ENCODE assay signal across 31 cellular contexts in the genomic region with DNA sequence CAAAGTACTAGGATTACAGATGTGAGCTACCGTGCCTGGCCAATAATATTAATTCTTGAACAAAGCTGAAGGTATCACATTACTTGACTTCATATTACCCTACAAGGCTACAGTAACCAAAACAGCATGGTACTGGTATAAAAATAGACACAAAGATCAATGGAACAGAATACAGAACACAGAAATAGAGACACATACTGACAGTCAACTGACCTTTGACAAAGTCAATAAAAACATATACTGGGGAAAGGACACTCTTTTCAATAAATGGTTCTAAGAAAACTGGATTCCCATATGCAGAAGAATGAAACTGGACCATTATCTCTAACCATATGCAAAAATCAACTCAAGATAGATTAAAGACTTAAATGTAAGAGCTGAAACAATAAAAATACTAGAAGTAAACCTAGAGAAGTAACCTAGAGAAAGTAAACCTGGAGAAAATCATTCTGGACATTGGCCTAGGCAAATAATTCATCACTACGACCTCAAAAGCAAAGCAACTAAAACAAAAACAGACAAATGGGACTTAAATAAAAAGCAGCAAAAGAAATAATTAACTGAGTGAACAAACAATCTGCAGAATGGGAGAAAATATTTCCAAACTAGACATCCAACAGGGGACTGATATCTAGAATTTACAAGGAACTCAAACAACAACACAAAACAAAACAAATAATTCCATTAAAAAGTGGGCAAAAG.
"Had no signal": no experiment of that assay in that cellular context is flagged by ENCODE, and none has a peak within 500 bp of the region (broad histone marks: within the 10 kb centered on the region; RNA-seq: fewer than 3 reads in every experiment).

No MANE protein-coding gene starts in this region.

- H3K9me3 Mint-ChIP-seq: activated CD4-positive, alpha-beta memory T cell treated with anti-CD3 and anti-CD28 coated beads, Interleukin-2, amount 10 ng/mL, durations not matched to agents 7 days and 5 days; activated naive CD4-positive, alpha-beta T cell treated with anti-CD3 and anti-CD28 coated beads, Interleukin-2, amount 10 ng/mL, durations not matched to agents 7 days and 5 days; activated T-helper 2 cell treated with anti-CD3 and anti-CD28 coated beads, Interferon-gamma antibody, Interleukin-2, Interleukin-4, amounts not matched to agents 10 μg/mL and 5 μg/mL and 100 μg/mL, durations not matched to agents 14 hours and 24 hours and 36 hours; central memory CD8-positive, alpha-beta T cell had no signal

- H3K36me3 ChIP-seq: cardiac muscle cell, MG63, SJCRH30, WERI-Rb-1 had no signal

- H3K4me3 ChIP-seq: cardiac muscle cell, MG63, SJCRH30, SK-N-MC had no signal

- H3K27me3 Mint-ChIP-seq: activated CD4-positive, alpha-beta memory T cell treated with anti-CD3 and anti-CD28 coated beads, Interleukin-2, amount 10 ng/mL, durations not matched to agents 7 days and 5 days; activated CD8-positive, alpha-beta memory T cell treated with anti-CD3 and anti-CD28 coated beads, Interleukin-2, amount 10 ng/mL, durations not matched to agents 7 days and 5 days; activated naive CD4-positive, alpha-beta T cell treated with anti-CD3 and anti-CD28 coated beads, Interleukin-2, amount 10 ng/mL, durations not matched to agents 7 days and 5 days; activated naive CD8-positive, alpha-beta T cell treated with anti-CD3 and anti-CD28 coated beads for 36 hours; central memory CD8-positive, alpha-beta T cell had no signal

- H3K4me3 Mint-ChIP-seq: activated CD4-positive, alpha-beta memory T cell treated with anti-CD3 and anti-CD28 coated beads, Interleukin-2, amount 10 ng/mL, durations not matched to agents 7 days and 5 days; activated CD8-positive, alpha-beta memory T cell treated with anti-CD3 and anti-CD28 coated beads, Interleukin-2, amount 10 ng/mL, durations not matched to agents 7 days and 5 days; activated naive CD4-positive, alpha-beta T cell treated with anti-CD3 and anti-CD28 coated beads, Interleukin-2, amount 10 ng/mL, durations not matched to agents 7 days and 5 days; activated naive CD8-positive, alpha-beta T cell treated with anti-CD3 and anti-CD28 coated beads for 36 hours; central memory CD8-positive, alpha-beta T cell had no signal

- H3K27ac ChIP-seq: cardiac muscle cell, SJCRH30, SK-N-MC, WERI-Rb-1 had no signal

- DNase-seq: activated CD4-positive, alpha-beta memory T cell treated with anti-CD3 and anti-CD28 coated beads, Interleukin-2, amount 10 ng/mL, durations not matched to agents 7 days and 5 days; activated CD4-positive, alpha-beta T cell treated with anti-CD3 and anti-CD28 coated beads for 1 hour; activated CD4-positive, alpha-beta T cell treated with anti-CD3 and anti-CD28 coated beads for 48 hours; activated CD4-positive, CD25-positive, alpha-beta regulatory T cell; activated CD8-positive, alpha-beta memory T cell treated with anti-CD3 and anti-CD28 coated beads for 24 hours; activated CD8-positive, alpha-beta memory T cell treated with anti-CD3 and anti-CD28 coated beads, Interleukin-2, amount 10 ng/mL, durations not matched to agents 7 days and 5 days; activated CD8-positive, alpha-beta memory T cell treated with anti-CD3 and anti-CD28 coated beads, Interleukin-2, amount 50 U/mL, for 48 hours; activated gamma-delta T cell treated with Interleukin-2 at 50 U/mL for 16 hours; activated naive CD4-positive, alpha-beta T cell treated with anti-CD3 and anti-CD28 coated beads, Interleukin-2, amount 10 ng/mL, durations not matched to agents 7 days and 5 days; activated naive CD8-positive, alpha-beta T cell treated with anti-CD3 and anti-CD28 coated beads for 36 hours; activated T-cell treated with anti-CD3 and anti-CD28 coated beads, Interleukin-2, amount 50 U/mL, for 1 hour; amniotic stem cell; aorta; Kasumi-1; MG63; MV-4-11; NCI-H1092; NCI-H1436 treated with DMSO at 0.1 percent for 48 hours; NCI-H1694 treated with DMSO at 0.1 percent for 48 hours; NCI-H2029; NCI-H345; NCI-H524 treated with DMSO at 0.1 percent for 48 hours; SHP77; SJCRH30; T1000; WERI-Rb-1 had no signal

- H3K27ac Mint-ChIP-seq: activated CD4-positive, alpha-beta memory T cell treated with anti-CD3 and anti-CD28 coated beads, Interleukin-2, amount 10 ng/mL, durations not matched to agents 7 days and 5 days; activated CD8-positive, alpha-beta memory T cell treated with anti-CD3 and anti-CD28 coated beads, Interleukin-2, amount 10 ng/mL, durations not matched to agents 7 days and 5 days; activated naive CD4-positive, alpha-beta T cell treated with anti-CD3 and anti-CD28 coated beads, Interleukin-2, amount 10 ng/mL, durations not matched to agents 7 days and 5 days; activated naive CD8-positive, alpha-beta T cell treated with anti-CD3 and anti-CD28 coated beads for 36 hours; activated T-helper 2 cell treated with anti-CD3 and anti-CD28 coated beads, Interferon-gamma antibody, Interleukin-2, Interleukin-4, amounts not matched to agents 10 μg/mL and 5 μg/mL and 100 μg/mL, durations not matched to agents 14 hours and 24 hours and 36 hours had no signal

- H3K27me3 ChIP-seq: cardiac muscle cell, MG63, SJCRH30 had no signal

- H3K4me1 Mint-ChIP-seq: activated CD4-positive, alpha-beta memory T cell treated with anti-CD3 and anti-CD28 coated beads, Interleukin-2, amount 10 ng/mL, durations not matched to agents 7 days and 5 days; activated CD8-positive, alpha-beta memory T cell treated with anti-CD3 and anti-CD28 coated beads, Interleukin-2, amount 10 ng/mL, durations not matched to agents 7 days and 5 days; activated naive CD4-positive, alpha-beta T cell treated with anti-CD3 and anti-CD28 coated beads, Interleukin-2, amount 10 ng/mL, durations not matched to agents 7 days and 5 days; activated naive CD8-positive, alpha-beta T cell treated with anti-CD3 and anti-CD28 coated beads for 36 hours had no signal

- H3K9me3 ChIP-seq: MG63, SJCRH30 had no signal

- H3K4me1 ChIP-seq: SJCRH30 had no signal

- ATAC-seq: activated CD8-positive, alpha-beta memory T cell treated with anti-CD3 and anti-CD28 coated beads, Interleukin-2, amount 10 ng/mL, durations not matched to agents 7 days and 5 days; Panc1 had no signal
